In the genomic region with DNA sequence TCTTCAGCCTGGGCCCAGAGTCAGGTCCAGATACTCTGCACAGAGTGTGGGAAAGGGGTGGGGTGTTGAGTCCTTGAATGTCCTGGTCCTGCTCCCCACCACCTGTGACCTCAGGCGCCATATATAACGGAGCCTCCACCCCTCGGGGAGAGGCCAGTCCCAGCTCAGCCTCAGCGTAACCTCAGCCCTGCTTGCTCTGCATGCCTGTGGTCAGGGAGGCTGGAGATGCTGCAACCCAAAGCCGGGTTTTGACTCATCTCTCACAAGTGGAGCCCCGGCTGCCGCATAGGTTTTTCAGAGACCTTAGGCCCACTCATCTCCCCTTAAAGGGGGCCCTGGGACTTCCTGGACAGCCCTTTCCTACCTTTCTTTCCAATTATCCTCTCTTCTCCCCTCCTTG, we compare ENCODE assay signal across 8 cellular contexts.
DNase-seq lines count a peak whose midpoint lies in the region; ATAC-seq and TF ChIP-seq lines count a peak whose summit lies in the region.

No MANE protein-coding gene starts in this region.

- H3K27me3 ChIP-seq in HL-60 (ENCODE audit: insufficient read depth, poor library complexity, severe bottlenecking) = no peaks in the 10 kb centered on the region

- DNase-seq in EL = peak; percentile 86
- peak; percentile 71 to 87 for DNase-seq in HL-60 (ENCODE audit: low read depth in 1 of 2, low spot score in 1 of 2)
- DNase-seq in activated CD4-positive, alpha-beta T cell treated with anti-CD3 and anti-CD28 coated beads, Interleukin-2, amount 50 U/mL, for 48 hours = peak; percentile 82 to 86
- peak; percentile 76 for DNase-seq in fibroblast of pulmonary artery (ENCODE audit: low read depth)
- peak; percentile 88 for DNase-seq in stimulated activated CD8-positive, alpha-beta memory T cell treated with anti-CD3 and anti-CD28 coated beads, Interleukin-4, amount 100 ng/mL, for 48 hours
- DNase-seq in foreskin melanocyte = no peak
- DNase-seq in NCI-H69 (lab: John Stamatoyannopoulos, UW) = no peak

- peak; percentile 62 for ATAC-seq in GM21390 (IDR thresholded peaks at IDR 0.05; ENCODE audit: unreplicated experiment)

- no peak for TF ChIP-seq CTCF in HL-60 (IDR thresholded peaks at IDR 0.05; ENCODE audit: insufficient read depth, low read length)
- no peak for TF ChIP-seq CTCF in fibroblast of pulmonary artery (IDR thresholded peaks at IDR 0.05; ENCODE audit: low read length, missing control alignments)

- peak overlapping the region; percentile 35 for H3K27ac ChIP-seq in HL-60 (replicated peaks)

- H3K4me3 ChIP-seq in HL-60 (replicated peaks; ENCODE audit: insufficient read depth, low read length) (peak overlapping the region; percentile 28), fibroblast of pulmonary artery (replicated peaks; ENCODE audit: low read depth, low read length) (no peak overlapping the region)

Comparison
In these comparisons a context has a peak if more than half of its experiments do, and no peak if none do; other contexts are left out.
1. DNase-seq: peak in EL (single experiment), HL-60 (2 of 2), activated CD4-positive, alpha-beta T cell treated with anti-CD3 and anti-CD28 coated beads, Interleukin-2, amount 50 U/mL, for 48 hours (2 of 2), fibroblast of pulmonary artery (single experiment) and stimulated activated CD8-positive, alpha-beta memory T cell treated with anti-CD3 and anti-CD28 coated beads, Interleukin-4, amount 100 ng/mL, for 48 hours (single experiment); none in foreskin melanocyte (single experiment) and NCI-H69 (single experiment).